ENCODE assay signal across 10 cellular contexts in the genomic region with DNA sequence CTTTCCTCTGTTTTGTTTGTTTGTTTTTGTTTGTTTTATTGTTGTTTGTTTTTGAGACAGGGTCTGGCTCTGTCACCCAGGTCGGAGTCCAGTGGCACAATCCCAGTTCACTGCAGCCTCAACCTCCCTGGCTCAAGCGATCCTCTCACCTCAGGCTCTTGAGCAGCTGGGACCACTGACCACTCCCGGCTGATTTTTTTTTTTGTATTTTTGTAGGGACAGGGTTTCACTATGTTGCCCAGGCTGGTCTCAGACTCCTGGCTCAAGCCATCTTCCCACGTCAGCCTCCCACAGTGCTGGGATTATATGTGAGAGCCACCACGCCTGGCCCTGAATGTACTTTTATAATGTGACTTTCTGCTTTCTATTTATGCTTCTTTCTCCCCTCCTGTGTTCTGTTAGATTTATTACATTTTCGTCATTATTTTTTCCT. TPM values are rescaled to one million over a fixed set of nuclear protein-coding genes. Genes with fewer than 3 reads are reported as not detected.
DNase-seq lines count a peak whose midpoint lies in the region; ATAC-seq, FAIRE-seq and TF ChIP-seq lines count a peak whose summit lies in the region.
"Had no signal": no experiment of that assay in that cellular context is flagged by ENCODE, and none has a peak within 500 bp of the region (broad histone marks: within the 10 kb centered on the region; RNA-seq: fewer than 3 reads in every experiment).

No MANE protein-coding gene starts in this region.

- intact Hi-C loops in left cardiac atrium (cut with DNase I) (no loop called here), K562 (cut with micrococcal nuclease) (no loop called here), vagina (cut with DNase I) (no loop called here)

- peak; percentile 78 for FAIRE-seq in K562 (lab: Jason Lieb, UNC)

- H4K20me1 ChIP-seq in K562 (replicated peaks; ENCODE audit: control insufficient read depth, insufficient read depth, low read length), result 0 out of 2 replicates have a peak, but pooled peaks cover 2% of the 10 kb centered on the region

- ATAC-seq in left cardiac atrium (no peak), K562 (no peak)
- ATAC-seq in activated CD4-positive, CD25-positive, alpha-beta regulatory T cell treated with anti-CD3 and anti-CD28 coated beads, Interleukin-2, amount 50 U/mL, for 24 hours, result no peak

- TF ChIP-seq CTCF in right atrium auricular region (IDR thresholded peaks at IDR 0.05) (no peak), K562 (IDR thresholded peaks at IDR 0.05 in 2 of 3, conservative IDR thresholded peaks at IDR 0.05 in 1 of 3; ENCODE audit: insufficient read depth in 2 of 3, low read depth in 1 of 3, low read length in 3 of 3) (no peak), vagina (IDR thresholded peaks at IDR 0.05) (no peak)

- H3K79me1 ChIP-seq in mesenchymal stem cell (replicated peaks; ENCODE audit: low read length, poor library complexity, severe bottlenecking), result peaks cover 14% of the 10 kb centered on the region

- no peak overlapping the region for H3K23ac ChIP-seq in mesenchymal stem cell (ENCODE audit: low read length in 2 of 2)

- H3K27me3 ChIP-seq in right atrium auricular region (no peaks in the 10 kb centered on the region), K562 (ENCODE audit: control insufficient read depth in 2 of 2, insufficient read depth in 2 of 2, low read length in 2 of 2) (no peaks in the 10 kb centered on the region), mesenchymal stem cell (ENCODE audit: control insufficient read depth in 1 of 2, insufficient read depth in 1 of 2, low read length in 2 of 2) (peaks cover 0 to 2% of the 10 kb centered on the region in 2 experiments), vagina (no peaks in the 10 kb centered on the region)
- H3K27me3 ChIP-seq: cardiac muscle cell had no signal

- H3K27ac ChIP-seq in right atrium auricular region (peak overlapping the region in 1 of 2 donors; percentile 88), K562 (ENCODE audit: extremely low read depth, low read depth, low read length) (no peak overlapping the region), mesenchymal stem cell (ENCODE audit: low read length, poor library complexity, severe bottlenecking) (no peak overlapping the region), vagina (no peak overlapping the region)
- H3K27ac ChIP-seq: cardiac muscle cell had no signal

- H2BK5ac ChIP-seq in mesenchymal stem cell (ENCODE audit: low read depth, low read length, poor library complexity, severe bottlenecking), result no peak overlapping the region

- TF ChIP-seq RAD21 in K562 (CRISPR knock-in tag; conservative IDR thresholded peaks at IDR 0.05 in 1 of 2, IDR thresholded peaks at IDR 0.05 in 1 of 2), result no peak

- no peak overlapping the region for H3K18ac ChIP-seq in mesenchymal stem cell (ENCODE audit: low read depth in 1 of 2, low read length in 2 of 2)

- H3K9me3 ChIP-seq in right atrium auricular region (no peaks in the 10 kb centered on the region), K562 (replicated peaks; ENCODE audit: control insufficient read depth, insufficient read depth, low read depth, low read length) (no peaks in the 10 kb centered on the region), mesenchymal stem cell (ENCODE audit: control insufficient read depth, low read length) (no peaks in the 10 kb centered on the region), vagina (no peaks in the 10 kb centered on the region)

- H3K4ac ChIP-seq in mesenchymal stem cell (ENCODE audit: low read depth in 1 of 2, low read length in 2 of 2), result no peak overlapping the region

- H3K4me3 ChIP-seq in right atrium auricular region (peak overlapping the region in 1 of 2 donors; percentile 68), K562 (no peak overlapping the region; the same call in 1 of the 2 replicates), mesenchymal stem cell (ENCODE audit: insufficient read depth in 1 of 2, low read depth in 1 of 2, low read length in 2 of 2) (peak overlapping the region in 1 of 2 experiments; percentile 82), vagina (peak overlapping the region; percentile 72 to 77)

- peaks cover 7% of the 10 kb centered on the region; the same call in 2 of the 3 replicates for H3K79me2 ChIP-seq in K562 (ENCODE audit: control insufficient read depth, insufficient read depth, low read length)

- no TSS peak for BruUV-seq in K562 (replicated peaks; lab: Mats Ljungman, UMichigan)

- H2AK5ac ChIP-seq in mesenchymal stem cell (ENCODE audit: low read length, severe bottlenecking), result no peak overlapping the region

- H4K8ac ChIP-seq in mesenchymal stem cell (ENCODE audit: low read length), result peak overlapping the region; percentile 86

- no peaks in the 10 kb centered on the region for H3K36me3 ChIP-seq in right atrium auricular region
- H3K36me3 ChIP-seq in K562 (ENCODE audit: control insufficient read depth, insufficient read depth, low read length), result no peaks in the 10 kb centered on the region
- peaks cover 0 to 8% of the 10 kb centered on the region in 2 experiments for H3K36me3 ChIP-seq in mesenchymal stem cell (ENCODE audit: control insufficient read depth in 1 of 2, insufficient read depth in 2 of 2, low read depth in 1 of 2, low read length in 2 of 2)
- H3K36me3 ChIP-seq in vagina, result no peaks in the 10 kb centered on the region
- H3K36me3 ChIP-seq: cardiac muscle cell had no signal

- in situ Hi-C loops in K562 (cut with MboI), result loop anchor here (10.0 kb wide), 1 partner anchor 545 kb away; no protein-coding TSS in a partner anchor

- no peak overlapping the region for H2BK15ac ChIP-seq in mesenchymal stem cell (ENCODE audit: low read depth, poor library complexity, severe bottlenecking)

- CTCF ChIA-PET in K562 (lab: Yijun Ruan, JAX; ENCODE audit: low intra/inter-chr PET ratio), result no interaction called here

- H3K4me2 ChIP-seq in K562 (ENCODE audit: insufficient read depth, low read length) (peak overlapping the region; percentile 51; the same call in 1 of the 2 replicates), mesenchymal stem cell (ENCODE audit: low read length, poor library complexity, severe bottlenecking) (no peak overlapping the region)

- no peak overlapping the region for H3K14ac ChIP-seq in mesenchymal stem cell (ENCODE audit: low read length in 2 of 2)

- no peak for TF ChIP-seq POLR2A in K562 (conservative IDR thresholded peaks at IDR 0.05)
- no peak for TF ChIP-seq POLR2A in vagina (IDR thresholded peaks at IDR 0.05)

- peak overlapping the region; percentile 38 to 88 for H3K9ac ChIP-seq in K562 (ENCODE audit: insufficient read depth in 1 of 2, low read depth in 2 of 2, low read length in 2 of 2)
- peak overlapping the region; percentile 89 for H3K9ac ChIP-seq in mesenchymal stem cell (ENCODE audit: low read length)

- POLR2A ChIA-PET in K562 (lab: Yijun Ruan, JAX), result interaction anchor here (0.5 to 2.4 kb wide), 7 partner anchors 14 to 1287 kb away, joined by 3 to 9 read pairs (median 3); no protein-coding TSS in a partner anchor

- no peak overlapping the region for H2BK120ac ChIP-seq in mesenchymal stem cell (ENCODE audit: low read depth, low read length)

- 86% methylated on average over 5 of the region's 6 CpGs for WGBS in K562 (ENCODE audit: insufficient coverage, low coverage, missing lambda C conversion rate)
- 97% methylated on average over 6 of the region's 6 CpGs for WGBS in mesenchymal stem cell

- no peak overlapping the region for H2AFZ ChIP-seq in K562 (ENCODE audit: low read depth, low read length)
- no peak overlapping the region for H2AFZ ChIP-seq in mesenchymal stem cell (ENCODE audit: low read depth, low read length)

- no peak for TF ChIP-seq EP300 in K562 (IDR thresholded peaks at IDR 0.05; ENCODE audit: low read length)

- no peaks in the 10 kb centered on the region for H3K9me1 ChIP-seq in K562 (ENCODE audit: control insufficient read depth, insufficient read depth, low read length)

- no peak overlapping the region for H2BK12ac ChIP-seq in mesenchymal stem cell (ENCODE audit: low read length in 2 of 2)

- H3K4me1 ChIP-seq in right atrium auricular region, result peaks cover 0 to 31% of the 10 kb centered on the region in 2 donors
- H3K4me1 ChIP-seq in K562 (replicated peaks in 1 of 2; ENCODE audit: control insufficient read depth in 2 of 2, insufficient read depth in 2 of 2, low read length in 2 of 2), result peaks cover 12 to 59% of the 10 kb centered on the region in 2 experiments; a peak in 4 of 5 replicates
- H3K4me1 ChIP-seq in mesenchymal stem cell (ENCODE audit: control insufficient read depth, insufficient read depth, low read depth, low read length), result peaks cover 25% of the 10 kb centered on the region
- H3K4me1 ChIP-seq in vagina, result peaks cover 37% of the 10 kb centered on the region

- DNase-seq in left cardiac atrium (peak; percentile 18), right atrium auricular region (ENCODE audit: low spot score) (no peak), K562 (ENCODE audit: extremely low read depth in 1 of 4, low spot score in 3 of 4) (no peak), mesenchymal stem cell (no peak), vagina (ENCODE audit: extremely low spot score in 2 of 2) (no peak), ecto neural progenitor cell (ENCODE audit: low spot score) (no peak), hypothalamus (lab: John Stamatoyannopoulos, UW) (no peak)

- no peak overlapping the region for H4K91ac ChIP-seq in mesenchymal stem cell (ENCODE audit: low read length)

RNA-seq across cellular contexts. Expression of gene CALML6, which starts 5.0 kb away (rescaled TPM):
- total RNA-seq in left cardiac atrium (under 1 TPM in 1 of 2 donors, not detected in 1; 0.21 TPM), right atrium auricular region (not detected), K562 (2014; rRNA removed) (not detected in 2 replicates), K562 (2014; rRNA removed; fragmentation: Illumina TruSeq; extraction: Trizol) (not detected in 2 replicates), K562 (2015; rRNA removed; fragmentation: Illumina TruSeq; extraction: Trizol) (not detected in 2 replicates), K562 (2021) (not detected in 2 replicates), vagina (0.49 TPM)
- total RNA-seq in K562 (2011; cell fraction: chromatin; rRNA removed; ENCODE audit: low replicate concordance), result 0.56 and 0.69 TPM in 2 replicates
- total RNA-seq in K562 (2011; cell fraction: nucleolus; rRNA removed), result 0.33 and 0.39 TPM in 2 replicates
- not detected in 2 replicates for total RNA-seq in K562 (2011; cell fraction: nucleoplasm; rRNA removed)
- polyA plus RNA-seq in K562 (2011; rRNA removed) (0.14 TPM in 1 of 2 replicates, not detected in the other), K562 (2014; fragmentation: Illumina TruSeq; extraction: Trizol) (not detected in 2 replicates), K562 (2014; fragmentation: Nextera tagmentation; extraction: Ambion mirVana) (not detected), K562 (2014; rRNA removed) (0.16 TPM in 1 of 2 replicates, not detected in the other)
- not detected in 2 replicates for polyA plus RNA-seq in K562 (2011; cell fraction: cytosol; rRNA removed)
- polyA plus RNA-seq in K562 (2011; cell fraction: nucleus; rRNA removed), result 0.10 and 0.68 TPM in 2 replicates
- 0.08 and 0.53 TPM in 2 replicates for polyA plus RNA-seq in K562 (2012)
- polyA minus RNA-seq in K562 (2011; rRNA and poly(A)+ RNA removed), result not detected in 2 replicates
- not detected in 2 replicates for polyA minus RNA-seq in K562 (2011; cell fraction: cytosol; rRNA and poly(A)+ RNA removed)
- not detected in 2 replicates for polyA minus RNA-seq in K562 (2011; cell fraction: nucleus; rRNA and poly(A)+ RNA removed)
- 0.25 TPM for polyA plus RNA-seq in mesenchymal stem cell (2013, experiment 1 of 2)
- polyA plus RNA-seq in mesenchymal stem cell (2013, experiment 2 of 2), result 0.25 TPM
- total RNA-seq: HT1080 had no signal

RNA-seq across cellular contexts. Expression of gene TMEM52, which starts 9.0 kb away (rescaled TPM):
- total RNA-seq in left cardiac atrium (under 1 TPM; 0.68 to 0.82 TPM), right atrium auricular region (1 to 10 TPM in 1 of 2 donors, under 1 TPM in 1; 0.51 to 1.8 TPM), K562 (2014; rRNA removed) (19.2 and 24.9 TPM in 2 replicates), K562 (2014; rRNA removed; fragmentation: Illumina TruSeq; extraction: Trizol) (1.9 and 4.3 TPM in 2 replicates), K562 (2015; rRNA removed; fragmentation: Illumina TruSeq; extraction: Trizol) (6.8 and 7.9 TPM in 2 replicates), K562 (2021) (21.5 and 22.5 TPM in 2 replicates), vagina (5.9 TPM)
- total RNA-seq in K562 (2011; cell fraction: chromatin; rRNA removed; ENCODE audit: low replicate concordance), result 5.7 and 20.2 TPM in 2 replicates
- 23.0 and 23.7 TPM in 2 replicates for total RNA-seq in K562 (2011; cell fraction: nucleolus; rRNA removed)
- 12.5 and 15.1 TPM in 2 replicates for total RNA-seq in K562 (2011; cell fraction: nucleoplasm; rRNA removed)
- polyA plus RNA-seq in K562 (2011; rRNA removed) (6.8 and 10.6 TPM in 2 replicates), K562 (2014; fragmentation: Illumina TruSeq; extraction: Trizol) (14.1 and 18.1 TPM in 2 replicates), K562 (2014; fragmentation: Nextera tagmentation; extraction: Ambion mirVana) (1 to 10 TPM in 1 of 2 experiments, under 1 TPM in 1; 0.37 to 1.4 TPM), K562 (2014; rRNA removed) (15.3 and 17.2 TPM in 2 replicates)
- 17.0 and 45.9 TPM in 2 replicates for polyA plus RNA-seq in K562 (2011; cell fraction: cytosol; rRNA removed)
- 31.9 and 53.9 TPM in 2 replicates for polyA plus RNA-seq in K562 (2011; cell fraction: nucleus; rRNA removed)
- 8.9 and 9.5 TPM in 2 replicates for polyA plus RNA-seq in K562 (2012)
- polyA minus RNA-seq in K562 (2011; rRNA and poly(A)+ RNA removed), result 2.1 and 3.8 TPM in 2 replicates
- 8.1 and 9.6 TPM in 2 replicates for polyA minus RNA-seq in K562 (2011; cell fraction: cytosol; rRNA and poly(A)+ RNA removed)
- 5.1 and 6.1 TPM in 2 replicates for polyA minus RNA-seq in K562 (2011; cell fraction: nucleus; rRNA and poly(A)+ RNA removed)
- polyA plus RNA-seq in mesenchymal stem cell (2013, experiment 1 of 2), result 0.95 TPM
- 1.1 TPM for polyA plus RNA-seq in mesenchymal stem cell (2013, experiment 2 of 2)

RNA-seq across cellular contexts. Expression of gene GNB1, which starts 19.2 kb away (rescaled TPM):
- total RNA-seq in left cardiac atrium (100 to 1,000 TPM; 188 to 206 TPM), right atrium auricular region (10 to 100 TPM; 69.9 to 91.6 TPM), K562 (2014; rRNA removed) (46.9 and 60.9 TPM in 2 replicates), K562 (2014; rRNA removed; fragmentation: Illumina TruSeq; extraction: Trizol) (113 and 114 TPM in 2 replicates), K562 (2015; rRNA removed; fragmentation: Illumina TruSeq; extraction: Trizol) (106 and 111 TPM in 2 replicates), K562 (2021) (289 and 309 TPM in 2 replicates), vagina (159 TPM)
- total RNA-seq in K562 (2011; cell fraction: chromatin; rRNA removed; ENCODE audit: low replicate concordance), result 190 and 209 TPM in 2 replicates
- 83.4 and 90.4 TPM in 2 replicates for total RNA-seq in K562 (2011; cell fraction: nucleolus; rRNA removed)
- 169 and 203 TPM in 2 replicates for total RNA-seq in K562 (2011; cell fraction: nucleoplasm; rRNA removed)
- polyA plus RNA-seq in K562 (2011; rRNA removed) (240 and 308 TPM in 2 replicates), K562 (2014; fragmentation: Illumina TruSeq; extraction: Trizol) (293 and 388 TPM in 2 replicates), K562 (2014; fragmentation: Nextera tagmentation; extraction: Ambion mirVana) (10 to 100 TPM; 34.3 to 45.1 TPM), K562 (2014; rRNA removed) (147 and 159 TPM in 2 replicates)
- polyA plus RNA-seq in K562 (2011; cell fraction: cytosol; rRNA removed), result 264 and 290 TPM in 2 replicates
- 160 and 176 TPM in 2 replicates for polyA plus RNA-seq in K562 (2011; cell fraction: nucleus; rRNA removed)
- 213 and 306 TPM in 2 replicates for polyA plus RNA-seq in K562 (2012)
- polyA minus RNA-seq in K562 (2011; rRNA and poly(A)+ RNA removed), result 343 and 352 TPM in 2 replicates
- polyA minus RNA-seq in K562 (2011; cell fraction: cytosol; rRNA and poly(A)+ RNA removed), result 206 and 275 TPM in 2 replicates
- 31.1 and 59.9 TPM in 2 replicates for polyA minus RNA-seq in K562 (2011; cell fraction: nucleus; rRNA and poly(A)+ RNA removed)
- 252 TPM for polyA plus RNA-seq in mesenchymal stem cell (2013, experiment 1 of 2)
- 253 TPM for polyA plus RNA-seq in mesenchymal stem cell (2013, experiment 2 of 2)
